1 cellular context compared by ENCODE assay signal in genomic region chr2:240213476-240214391, GRCh38.
TF ChIP-seq lines count a peak whose summit lies in the region.

No MANE protein-coding gene starts in this region.

TF ChIP-seq in IMR-90, 13 proteins besides CTCF, POLR2A, EP300 and RAD21:
- TF ChIP-seq ELK1 (IDR thresholded peaks at IDR 0.05; ENCODE audit: borderline replicate concordance, low read depth, low read length), result no peak
- TF ChIP-seq MXI1 (IDR thresholded peaks at IDR 0.05; ENCODE audit: borderline replicate concordance, low read depth, low read length), result no peak
- TF ChIP-seq MAZ (IDR thresholded peaks at IDR 0.05; ENCODE audit: borderline replicate concordance, low read depth, low read length), result no peak
- TF ChIP-seq CEBPB (IDR thresholded peaks at IDR 0.05; ENCODE audit: low read depth, low read length), result no peak
- no peak for TF ChIP-seq FOS (IDR thresholded peaks at IDR 0.05; ENCODE audit: low read depth, low read length)
- no peak for TF ChIP-seq RFX5 (IDR thresholded peaks at IDR 0.05; ENCODE audit: low read depth, low read length)
- no peak for TF ChIP-seq NFE2L2 (IDR thresholded peaks at IDR 0.05; ENCODE audit: low read depth, low read length)
- no peak for TF ChIP-seq MAFK (IDR thresholded peaks at IDR 0.05; ENCODE audit: low read depth, low read length)
- TF ChIP-seq BHLHE40 (IDR thresholded peaks at IDR 0.05; ENCODE audit: low read depth, low read length), result no peak
